20 cellular contexts compared by ENCODE assay signal in genomic region chr10:28763471-28763870, GRCh38.
"Had no signal": no experiment of that assay in that cellular context is flagged by ENCODE, and none has a peak within 500 bp of the region (broad histone marks: within the 10 kb centered on the region; RNA-seq: fewer than 3 reads in every experiment).

No MANE protein-coding gene starts in this region.

- DNase-seq: activated CD4-positive, alpha-beta T cell treated with anti-CD3 and anti-CD28 coated beads, Interleukin-2, amount 10 ng/mL, durations not matched to agents 24 days and 14 days; activated CD8-positive, alpha-beta T cell treated with anti-CD3 and anti-CD28 coated beads for 36 hours; activated naive CD4-positive, alpha-beta T cell treated with anti-CD3 and anti-CD28 coated beads, Interleukin-2, amount 10 ng/mL, durations not matched to agents 7 days and 5 days; activated T-cell treated with anti-CD3 and anti-CD28 coated beads, Interleukin-2, amount 50 U/mL, for 24 hours; aorta; effector CD8-positive, alpha-beta T cell; left colon; lower lobe of right lung; midbrain; pancreas; stimulated activated CD4-positive, alpha-beta T cell treated with anti-CD3 and anti-CD28 coated beads, Interleukin-4, amount 100 ng/mL, for 24 hours; SW 1271; T-helper 2 cell; upper lobe of left lung had no signal

- H3K27me3 ChIP-seq: hepatocyte, pancreas, upper lobe of left lung had no signal

- H3K4me1 Mint-ChIP-seq: activated CD4-positive, alpha-beta T cell treated with anti-CD3 and anti-CD28 coated beads, Interleukin-2, amount 10 ng/mL, durations not matched to agents 24 days and 14 days; activated naive CD4-positive, alpha-beta T cell treated with anti-CD3 and anti-CD28 coated beads, Interleukin-2, amount 10 ng/mL, durations not matched to agents 7 days and 5 days; stimulated activated memory B cell treated with anti-CD40 and anti-IgM and Interleukin-4, amounts not matched to agents 10 μg/mL and 1 μg/mL and 100 μg/mL, for 72 hours had no signal

- H3K36me3 ChIP-seq: lower lobe of right lung, neutrophil, pancreas, thoracic aorta, upper lobe of left lung had no signal

- H3K4me3 ChIP-seq: hepatocyte, lower lobe of right lung, pancreas, thoracic aorta, upper lobe of left lung had no signal

- H3K9me3 Mint-ChIP-seq: activated CD4-positive, alpha-beta T cell treated with anti-CD3 and anti-CD28 coated beads, Interleukin-2, amount 10 ng/mL, durations not matched to agents 24 days and 14 days; activated CD8-positive, alpha-beta T cell treated with anti-CD3 and anti-CD28 coated beads for 36 hours; activated naive CD4-positive, alpha-beta T cell treated with anti-CD3 and anti-CD28 coated beads, Interleukin-2, amount 10 ng/mL, durations not matched to agents 7 days and 5 days; activated T-cell treated with anti-CD3 and anti-CD28 coated beads, Interleukin-2, amount 50 U/mL, for 24 hours; dendritic cell treated with granulocyte-macrophage colony-stimulating factor and Interleukin-4, amounts not matched to agents 40 ng/mL and 50 ng/mL, for 4 days had no signal

- H3K27me3 Mint-ChIP-seq: activated CD4-positive, alpha-beta T cell treated with anti-CD3 and anti-CD28 coated beads, Interleukin-2, amount 10 ng/mL, durations not matched to agents 24 days and 14 days; stimulated activated memory B cell treated with anti-CD40 and anti-IgM and Interleukin-4, amounts not matched to agents 10 μg/mL and 1 μg/mL and 100 μg/mL, for 72 hours had no signal

- H3K36me3 Mint-ChIP-seq: activated naive CD4-positive, alpha-beta T cell treated with anti-CD3 and anti-CD28 coated beads, Interleukin-2, amount 10 ng/mL, durations not matched to agents 7 days and 5 days; stimulated activated memory B cell treated with anti-CD40 and anti-IgM and Interleukin-4, amounts not matched to agents 10 μg/mL and 1 μg/mL and 100 μg/mL, for 72 hours had no signal

- H3K27ac ChIP-seq: hepatocyte, lower lobe of right lung, neutrophil, pancreas, thoracic aorta, upper lobe of left lung had no signal

- H3K4me1 ChIP-seq: lower lobe of right lung, pancreas, upper lobe of left lung had no signal

- H3K79me2 ChIP-seq: hepatocyte had no signal

- H3K27ac Mint-ChIP-seq: activated CD4-positive, alpha-beta T cell treated with anti-CD3 and anti-CD28 coated beads, Interleukin-2, amount 10 ng/mL, durations not matched to agents 24 days and 14 days; activated CD8-positive, alpha-beta T cell treated with anti-CD3 and anti-CD28 coated beads for 36 hours; activated naive CD4-positive, alpha-beta T cell treated with anti-CD3 and anti-CD28 coated beads, Interleukin-2, amount 10 ng/mL, durations not matched to agents 7 days and 5 days; activated T-cell treated with anti-CD3 and anti-CD28 coated beads, Interleukin-2, amount 50 U/mL, for 24 hours; dendritic cell treated with granulocyte-macrophage colony-stimulating factor and Interleukin-4, amounts not matched to agents 40 ng/mL and 50 ng/mL, for 4 days; stimulated activated memory B cell treated with anti-CD40 and anti-IgM and Interleukin-4, amounts not matched to agents 10 μg/mL and 1 μg/mL and 100 μg/mL, for 72 hours had no signal

- H3K4me3 Mint-ChIP-seq: activated CD4-positive, alpha-beta T cell treated with anti-CD3 and anti-CD28 coated beads, Interleukin-2, amount 10 ng/mL, durations not matched to agents 24 days and 14 days; activated CD8-positive, alpha-beta T cell treated with anti-CD3 and anti-CD28 coated beads for 36 hours; activated naive CD4-positive, alpha-beta T cell treated with anti-CD3 and anti-CD28 coated beads, Interleukin-2, amount 10 ng/mL, durations not matched to agents 7 days and 5 days; activated T-cell treated with anti-CD3 and anti-CD28 coated beads, Interleukin-2, amount 50 U/mL, for 24 hours; dendritic cell treated with granulocyte-macrophage colony-stimulating factor and Interleukin-4, amounts not matched to agents 40 ng/mL and 50 ng/mL, for 4 days; stimulated activated memory B cell treated with anti-CD40 and anti-IgM and Interleukin-4, amounts not matched to agents 10 μg/mL and 1 μg/mL and 100 μg/mL, for 72 hours had no signal

- H3K4me2 ChIP-seq: hepatocyte had no signal

- H2AFZ ChIP-seq: hepatocyte had no signal

- H3K9me3 ChIP-seq: lower lobe of right lung, neutrophil, pancreas, thoracic aorta, upper lobe of left lung had no signal

- ATAC-seq: activated CD8-positive, alpha-beta T cell treated with anti-CD3 and anti-CD28 coated beads for 36 hours; left colon; lower lobe of right lung; pancreas; sciatic nerve; stimulated activated memory B cell treated with anti-CD40 and anti-IgM and Interleukin-4, amounts not matched to agents 10 μg/mL and 1 μg/mL and 100 μg/mL, for 72 hours had no signal
